Comparison of ENCODE assay signal across 8 cellular contexts in genomic region chr15:60362318-60363023, GRCh38. TPM values are rescaled to one million over a fixed set of nuclear protein-coding genes. Genes with fewer than 3 reads are reported as not detected.
DNase-seq lines count a peak whose midpoint lies in the region; ATAC-seq and TF ChIP-seq lines count a peak whose summit lies in the region.

No MANE protein-coding gene starts in this region.

- TF ChIP-seq CTCF in Caco-2 (IDR thresholded peaks at IDR 0.05; ENCODE audit: insufficient read depth in 1 of 2, low read depth in 1 of 2, low read length in 1 of 2, severe bottlenecking in 1 of 2, unreplicated experiment in 1 of 2) (no peak), gastrocnemius medialis (IDR thresholded peaks at IDR 0.05 in 4 of 5, conservative IDR thresholded peaks at IDR 0.05 in 1 of 5) (no peak)

- peak; percentile 54 for ATAC-seq in effector memory CD8-positive, alpha-beta T cell (replicated peaks)
- ATAC-seq in gastrocnemius medialis = peak; percentile 26 to 33
- no peak for ATAC-seq in GM19035 (IDR thresholded peaks at IDR 0.05; ENCODE audit: unreplicated experiment)

- intact Hi-C loops in Caco-2 (cut with micrococcal nuclease; ENCODE audit: unreplicated experiment) (loop anchor here (5.0 kb wide), 1 partner anchor 35 kb away; the partner anchor contains the start of gene ANXA2), gastrocnemius medialis (cut with DNase I; ENCODE audit: low total_unique reads) (loop anchor here (2.0 to 5.0 kb wide), 2 partner anchors 28 to 160 kb away; no protein-coding TSS in a partner anchor)

- H3K4me3 ChIP-seq in Caco-2 (ENCODE audit: low read depth, low read length) (no peak overlapping the region), SJCRH30 (no peak overlapping the region), gastrocnemius medialis (no peak overlapping the region)

- peak overlapping the region; percentile 17; the same call in 1 of the 2 replicates for H3K27ac ChIP-seq in SJCRH30
- peak overlapping the region; percentile 71 to 89 (median 88) for H3K27ac ChIP-seq in gastrocnemius medialis

- H3K27me3 ChIP-seq in Caco-2 (replicated peaks; ENCODE audit: control insufficient read depth, insufficient read depth, low read length) (no peaks in the 10 kb centered on the region), SJCRH30 (no peaks in the 10 kb centered on the region), gastrocnemius medialis (no peaks in the 10 kb centered on the region)

- peak overlapping the region; percentile 6 for H3K4me3 Mint-ChIP-seq in Caco-2 (ENCODE audit: unreplicated experiment)
- no peak overlapping the region for H3K4me3 Mint-ChIP-seq in effector memory CD8-positive, alpha-beta T cell

- peak overlapping the region; percentile 38 for H3K27ac Mint-ChIP-seq in Caco-2 (ENCODE audit: unreplicated experiment)
- peak overlapping the region; percentile 79 to 94 for H3K27ac Mint-ChIP-seq in effector memory CD8-positive, alpha-beta T cell

- POLR2A ChIA-PET in Caco-2 (lab: Charles Lee) = no interaction called here

- peaks cover 88% of the 10 kb centered on the region for H3K36me3 Mint-ChIP-seq in Caco-2 (ENCODE audit: insufficient read depth, unreplicated experiment)
- H3K36me3 Mint-ChIP-seq in effector memory CD8-positive, alpha-beta T cell (ENCODE audit: insufficient read depth) = peaks cover 60% of the 10 kb centered on the region

- H3K4me1 Mint-ChIP-seq in Caco-2 (ENCODE audit: low read depth, unreplicated experiment) = peaks cover 16% of the 10 kb centered on the region
- peaks cover 11 to 21% of the 10 kb centered on the region in 2 donors for H3K4me1 Mint-ChIP-seq in effector memory CD8-positive, alpha-beta T cell (ENCODE audit: low read depth in 2 of 2)

- no peak for DNase-seq in Caco-2
- peak in 1 of 2 experiments; percentile 40 for DNase-seq in SJCRH30
- no peak for DNase-seq in effector memory CD8-positive, alpha-beta T cell
- DNase-seq in gastrocnemius medialis = peak in 1 of 2 donors; percentile 22
- DNase-seq in NCI-H187 treated with DMSO at 0.1 percent for 48 hours (lab: John Stamatoyannopoulos, UW) = no peak
- DNase-seq in SKM-1 treated with dmso at 0.1 percent for 144 hours (lab: John Stamatoyannopoulos, UW; ENCODE audit: unreplicated experiment) = no peak
- no peak for DNase-seq in AML-193 (lab: John Stamatoyannopoulos, UW)

- peaks cover 4% of the 10 kb centered on the region for H3K36me3 ChIP-seq in Caco-2 (ENCODE audit: control insufficient read depth, insufficient read depth, low read length)
- peaks cover 41% of the 10 kb centered on the region for H3K36me3 ChIP-seq in SJCRH30
- peaks cover 0 to 43% of the 10 kb centered on the region in 2 donors for H3K36me3 ChIP-seq in gastrocnemius medialis

- TF ChIP-seq POLR2A in gastrocnemius medialis (IDR thresholded peaks at IDR 0.05) = no peak

- H3K27me3 Mint-ChIP-seq in Caco-2 (ENCODE audit: insufficient read depth, unreplicated experiment) = no peaks in the 10 kb centered on the region
- no peaks in the 10 kb centered on the region for H3K27me3 Mint-ChIP-seq in effector memory CD8-positive, alpha-beta T cell

- BruUV-seq in Caco-2 (replicated peaks; lab: Mats Ljungman, UMichigan) = TSS peak; percentile 6

- H3K9me3 ChIP-seq in Caco-2 (no peaks in the 10 kb centered on the region), SJCRH30 (replicated peaks) (0 out of 2 replicates have a peak, but pooled peaks cover 4% of the 10 kb centered on the region), gastrocnemius medialis (no peaks in the 10 kb centered on the region)

- in situ Hi-C loops in gastrocnemius medialis (cut with MboI; ENCODE audit: low sequenced_read_pairs in 4 of 4) = loop anchor here in 1 of 4 donors (5.0 kb wide), 1 partner anchor 80 kb away; no protein-coding TSS in a partner anchor

- CTCF ChIA-PET in Caco-2 (lab: Charles Lee) = interaction anchor here (1.1 to 1.5 kb wide), 2 partner anchors 12 to 30 kb away, joined by 3 to 5 read pairs; no protein-coding TSS in a partner anchor

- no peaks in the 10 kb centered on the region for H3K9me3 Mint-ChIP-seq in Caco-2 (ENCODE audit: unreplicated experiment)
- no peaks in the 10 kb centered on the region for H3K9me3 Mint-ChIP-seq in effector memory CD8-positive, alpha-beta T cell

- H3K4me1 ChIP-seq in Caco-2 (peaks cover 46% of the 10 kb centered on the region), SJCRH30 (peaks cover 20% of the 10 kb centered on the region), gastrocnemius medialis (peaks cover 36 to 62% of the 10 kb centered on the region in 2 donors)

RNA-seq across cellular contexts. Expression of gene ANXA2, which starts 35.3 kb away (rescaled TPM):
- total RNA-seq in Caco-2 (2022) (1,141 and 1,158 TPM in 2 replicates), gastrocnemius medialis (100 to 1,000 TPM; 266 to 386 (median 323) TPM)
- total RNA-seq in SJCRH30 (2014; rRNA removed; shearing (Covaris generic)) = 236 and 243 TPM in 2 replicates
